In the genomic region with DNA sequence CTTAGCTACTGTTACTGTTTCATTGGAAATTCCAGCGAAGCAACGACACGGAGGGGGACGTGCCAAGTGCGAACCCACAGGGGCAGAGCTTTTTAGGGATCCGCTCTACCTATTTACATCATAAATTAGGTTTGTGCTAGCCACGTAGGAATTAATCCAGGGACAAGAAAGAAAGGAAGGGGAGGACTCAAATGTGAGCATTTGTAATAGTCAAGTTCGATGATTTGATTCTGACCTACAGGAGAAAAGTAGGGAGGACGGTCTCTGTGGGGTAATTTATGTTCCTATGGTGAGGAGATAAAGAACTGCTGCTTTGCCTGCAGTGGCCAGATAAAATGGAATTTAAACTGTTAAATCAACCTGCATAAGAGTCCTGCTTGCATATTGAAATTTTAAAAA, we compare ENCODE assay signal across 8 cellular contexts. TPM values are rescaled to one million over a fixed set of nuclear protein-coding genes. Genes with fewer than 3 reads are reported as not detected.
DNase-seq lines count a peak whose midpoint lies in the region; ATAC-seq and TF ChIP-seq lines count a peak whose summit lies in the region.

No MANE protein-coding gene starts in this region.

- peaks cover 40% of the 10 kb centered on the region for H3K4me1 Mint-ChIP-seq in activated naive CD4-positive, alpha-beta T cell treated with anti-CD3 and anti-CD28 coated beads for 36 hours (ENCODE audit: low read depth)

- H3K36me3 ChIP-seq in right lobe of liver (no peaks in the 10 kb centered on the region), tibial nerve (no peaks in the 10 kb centered on the region)

- ATAC-seq in right lobe of liver (no peak), HG03571 (IDR thresholded peaks at IDR 0.05; ENCODE audit: unreplicated experiment) (no peak)

- WGBS in right lobe of liver (ENCODE audit: insufficient coverage, low coverage, low lambda C conversion rate, missing lambda C conversion rate) = 27% methylated on average over 9 of the region's 9 CpGs
- 0 to 35% methylated on average over 6 to 9 of the region's 9 CpGs for whole genome bisulfite sequencing in tibial nerve, 2 donors

- H3K4me1 ChIP-seq in right lobe of liver (no peaks in the 10 kb centered on the region), tibial nerve (peaks cover 0 to 4% (median 0%) of the 10 kb centered on the region in 4 donors)

- TF ChIP-seq EP300 in tibial nerve (IDR thresholded peaks at IDR 0.05) = no peak

- H3K36me3 Mint-ChIP-seq in activated naive CD4-positive, alpha-beta T cell treated with anti-CD3 and anti-CD28 coated beads for 36 hours (ENCODE audit: low read depth) = peaks cover 18% of the 10 kb centered on the region

- no peaks in the 10 kb centered on the region for H3K9me3 Mint-ChIP-seq in activated naive CD4-positive, alpha-beta T cell treated with anti-CD3 and anti-CD28 coated beads for 36 hours

- peak overlapping the region; percentile 96 for H3K27ac Mint-ChIP-seq in activated naive CD4-positive, alpha-beta T cell treated with anti-CD3 and anti-CD28 coated beads for 36 hours

- peak overlapping the region; percentile 90 for H3K4me3 Mint-ChIP-seq in activated naive CD4-positive, alpha-beta T cell treated with anti-CD3 and anti-CD28 coated beads for 36 hours

- H3K4me3 ChIP-seq in right lobe of liver = peak overlapping the region in 2 of 3 donors; percentile 15 to 42
- H3K4me3 ChIP-seq in tibial nerve = peak overlapping the region; percentile 34 to 88 (median 41)

- peak overlapping the region in 2 of 3 donors; percentile 13 to 52 for H3K27ac ChIP-seq in right lobe of liver
- H3K27ac ChIP-seq in tibial nerve = peak overlapping the region in 3 of 4 donors; percentile 77 to 98 (median 83)

- H3K9me3 ChIP-seq in right lobe of liver (no peaks in the 10 kb centered on the region), tibial nerve (no peaks in the 10 kb centered on the region)

- CTCF ChIA-PET in activated naive CD4-positive, alpha-beta T cell treated with anti-CD3 and anti-CD28 coated beads for 36 hours (lab: Charles Lee) = no interaction called here

- intact Hi-C loops in activated naive CD4-positive, alpha-beta T cell treated with anti-CD3 and anti-CD28 coated beads for 36 hours (cut with micrococcal nuclease) = loop anchor here (5.0 to 10.0 kb wide), 3 partner anchors 1060 to 1770 kb away; a partner anchor contains a TSS
- intact Hi-C loops in right lobe of liver (cut with DNase I) = no loop called here

- no peak for TF ChIP-seq POLR2A in right lobe of liver (IDR thresholded peaks at IDR 0.05)
- TF ChIP-seq POLR2A in tibial nerve (IDR thresholded peaks at IDR 0.05) = no peak

- TF ChIP-seq CTCF in right lobe of liver (IDR thresholded peaks at IDR 0.05) = no peak
- no peak for TF ChIP-seq CTCF in tibial nerve (IDR thresholded peaks at IDR 0.05)

- H3K27me3 ChIP-seq in right lobe of liver (peaks cover 0 to 10% of the 10 kb centered on the region in 2 donors), tibial nerve (no peaks in the 10 kb centered on the region)

- H3K27me3 Mint-ChIP-seq in activated naive CD4-positive, alpha-beta T cell treated with anti-CD3 and anti-CD28 coated beads for 36 hours (ENCODE audit: low read depth) = no peaks in the 10 kb centered on the region

- DNase-seq in activated naive CD4-positive, alpha-beta T cell treated with anti-CD3 and anti-CD28 coated beads for 36 hours = no peak
- no peak for DNase-seq in activated naive CD4-positive, alpha-beta T cell treated with anti-CD3 and anti-CD28 coated beads, Interleukin-2, amount 50 U/mL, for 16 hours
- DNase-seq in amniotic epithelial cell (ENCODE audit: low read depth) (peak; percentile 48), right lobe of liver (no peak), tibial nerve (ENCODE audit: low spot score in 2 of 2) (no peak), NCI-H128 (lab: John Stamatoyannopoulos, UW; ENCODE audit: unreplicated experiment) (no peak)
- DNase-seq in stimulated activated CD4-positive, alpha-beta T cell treated with anti-CD3 and anti-CD28 coated beads, Interleukin-4, amount 100 ng/mL, for 4 hours = no peak

RNA-seq across cellular contexts. Expression of a gene that starts 1.7 kb away (rescaled TPM):
- total RNA-seq in activated naive CD4-positive, alpha-beta T cell treated with anti-CD3 and anti-CD28 coated beads for 36 hours = 10 to 100 TPM; 14.2 to 14.4 TPM
- total RNA-seq in right lobe of liver (1 to 10 TPM in 4 of 6 experiments, under 1 TPM in 2; 0.37 to 2.0 (median 1.1) TPM), tibial nerve (10 to 100 TPM; 12.1 to 34.3 (median 13.9) TPM)

Comparison
In these comparisons a context has a peak if more than half of its experiments do, and no peak if none do; other contexts are left out.
1. RNA of a gene that starts 1.7 kb away (total RNA-seq): 12.1 to 34.3 TPM in tibial nerve and 14.2 to 14.4 TPM in activated naive CD4-positive, alpha-beta T cell treated with anti-CD3 and anti-CD28 coated beads for 36 hours; 0.37 to 2.0 TPM in right lobe of liver; every median in the first group is over 4 times any median in the second.